ENCODE assay signal across 8 cellular contexts in the genomic region with DNA sequence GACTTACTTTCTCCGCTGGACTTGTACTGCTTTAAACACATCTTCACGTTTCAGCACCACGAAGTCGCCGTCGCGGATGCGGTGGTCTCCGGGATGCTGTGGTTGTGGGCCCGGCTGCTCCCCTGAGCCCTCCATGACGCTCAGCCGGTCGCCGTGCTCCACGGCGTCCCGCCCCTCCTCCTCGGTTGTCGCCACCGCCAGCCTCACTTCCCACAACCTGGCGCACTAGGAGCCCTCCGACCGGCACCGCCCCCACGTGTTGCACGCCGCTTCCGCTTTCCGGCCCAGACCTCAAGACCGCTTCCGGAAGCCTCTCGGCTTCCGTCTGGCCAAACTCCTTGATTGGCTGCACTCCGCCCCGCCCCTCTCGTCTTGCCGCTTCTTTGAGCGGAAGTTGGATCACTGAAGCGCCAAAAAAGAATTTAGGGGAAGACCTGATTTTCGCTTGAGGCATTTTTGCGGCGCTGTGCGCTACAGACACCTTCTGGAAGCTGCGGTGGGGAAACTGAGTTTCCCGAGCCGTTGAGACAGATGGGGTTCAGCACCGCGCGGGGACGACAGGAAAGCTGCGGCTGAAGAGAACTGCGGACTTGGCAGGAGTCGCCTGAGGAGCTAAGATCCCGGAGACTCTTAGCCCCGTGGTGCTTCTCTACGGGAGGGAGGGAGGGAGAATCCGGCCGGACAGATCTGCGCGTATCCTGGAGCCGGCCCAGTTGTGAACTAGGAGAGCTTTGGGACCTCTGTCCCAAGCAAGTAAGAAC.
DNase-seq lines count a peak whose midpoint lies in the region; ATAC-seq and TF ChIP-seq lines count a peak whose summit lies in the region.

A gene (plus strand): TSS at position 382 of the 761 bp plus-strand sequence. CDS start 1,364 bp downstream, outside the sequence.
A gene with protein sequence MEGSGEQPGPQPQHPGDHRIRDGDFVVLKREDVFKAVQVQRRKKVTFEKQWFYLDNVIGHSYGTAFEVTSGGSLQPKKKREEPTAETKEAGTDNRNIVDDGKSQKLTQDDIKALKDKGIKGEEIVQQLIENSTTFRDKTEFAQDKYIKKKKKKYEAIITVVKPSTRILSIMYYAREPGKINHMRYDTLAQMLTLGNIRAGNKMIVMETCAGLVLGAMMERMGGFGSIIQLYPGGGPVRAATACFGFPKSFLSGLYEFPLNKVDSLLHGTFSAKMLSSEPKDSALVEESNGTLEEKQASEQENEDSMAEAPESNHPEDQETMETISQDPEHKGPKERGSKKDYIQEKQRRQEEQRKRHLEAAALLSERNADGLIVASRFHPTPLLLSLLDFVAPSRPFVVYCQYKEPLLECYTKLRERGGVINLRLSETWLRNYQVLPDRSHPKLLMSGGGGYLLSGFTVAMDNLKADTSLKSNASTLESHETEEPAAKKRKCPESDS (minus strand): TSS at position 263 of the 761 bp plus-strand sequence. CDS start 128 bp downstream, at position 135.

- H3K4me3 ChIP-seq in astrocyte of the spinal cord (ENCODE audit: low read depth, low read length), result peak within 1 kb of the TSS; percentile 88

- in situ Hi-C loops in astrocyte of the spinal cord (cut with HindIII; ENCODE audit: low sequenced_read_pairs), result no loop called here

- ATAC-seq in GM18519 (IDR thresholded peaks at IDR 0.05; ENCODE audit: low FRiP score, unreplicated experiment) (peak; percentile 92), HG03045 (IDR thresholded peaks at IDR 0.05; ENCODE audit: unreplicated experiment) (peak; percentile 99)

- peak within 1 kb of the TSS; percentile 91 for H3K27ac ChIP-seq in 22Rv1

- DNase-seq in NCI-H2081 treated with DMSO at 0.1 percent for 48 hours (lab: John Stamatoyannopoulos, UW) (peak; percentile 85), T1000 (lab: John Stamatoyannopoulos, UW) (peak; percentile 78), astrocyte of the spinal cord (ENCODE audit: low read depth, low spot score) (peak; percentile 97), hippocampal formation (lab: John Stamatoyannopoulos, UW) (peak; percentile 92), retina (peak; percentile 95)

- TF ChIP-seq CTCF in 22Rv1 (IDR thresholded peaks at IDR 0.05) (no peak), astrocyte of the spinal cord (IDR thresholded peaks at IDR 0.05; ENCODE audit: low read depth, low read length) (no peak)

Comparison
In these comparisons a context has a peak if more than half of its experiments do, and no peak if none do; other contexts are left out.
1. Peak in every context shown above with its lines: DNase-seq, ATAC-seq, H3K4me3 ChIP-seq and H3K27ac ChIP-seq.